Comparison of ENCODE assay signal across 8 cellular contexts in genomic region chr12:121036810-121037326, GRCh38.
DNase-seq lines count a peak whose midpoint lies in the region; ATAC-seq and TF ChIP-seq lines count a peak whose summit lies in the region.

No MANE protein-coding gene starts in this region.

- TF ChIP-seq CTCF in fibroblast of mammary gland (conservative IDR thresholded peaks at IDR 0.05; ENCODE audit: control insufficient read depth, insufficient read depth, low read depth, low read length) = no peak

- DNase-seq in activated gamma-delta T cell treated with Interleukin-2 at 50 U/mL for 16 hours (peak; percentile 24), activated gamma-delta T cell (lab: John Stamatoyannopoulos, UW) (no peak), fibroblast of mammary gland (ENCODE audit: low read depth) (peak; percentile 86), stromal cell of bone marrow (ENCODE audit: low read depth) (peak; percentile 57), NCI-H2029 (lab: John Stamatoyannopoulos, UW) (no peak)
- DNase-seq in activated CD8-positive, alpha-beta memory T cell treated with anti-CD3 and anti-CD28 coated beads for 24 hours = peak; percentile 72

- ATAC-seq in HG03280 (IDR thresholded peaks at IDR 0.05; ENCODE audit: unreplicated experiment) = no peak
- no peak for ATAC-seq in HG02852 (IDR thresholded peaks at IDR 0.05; ENCODE audit: unreplicated experiment)

- H3K4me3 ChIP-seq in fibroblast of mammary gland (ENCODE audit: control insufficient read depth, low read depth, low read length) = no peak overlapping the region

Comparison
In these comparisons a context has a peak if more than half of its experiments do, and no peak if none do; other contexts are left out.
1. DNase-seq: peak in activated gamma-delta T cell treated with Interleukin-2 at 50 U/mL for 16 hours (single experiment), activated CD8-positive, alpha-beta memory T cell treated with anti-CD3 and anti-CD28 coated beads for 24 hours (single experiment), fibroblast of mammary gland (single experiment) and stromal cell of bone marrow (single experiment); none in activated gamma-delta T cell (single experiment) and NCI-H2029 (single experiment).